ENCODE assay signal across 18 cellular contexts in the genomic region with DNA sequence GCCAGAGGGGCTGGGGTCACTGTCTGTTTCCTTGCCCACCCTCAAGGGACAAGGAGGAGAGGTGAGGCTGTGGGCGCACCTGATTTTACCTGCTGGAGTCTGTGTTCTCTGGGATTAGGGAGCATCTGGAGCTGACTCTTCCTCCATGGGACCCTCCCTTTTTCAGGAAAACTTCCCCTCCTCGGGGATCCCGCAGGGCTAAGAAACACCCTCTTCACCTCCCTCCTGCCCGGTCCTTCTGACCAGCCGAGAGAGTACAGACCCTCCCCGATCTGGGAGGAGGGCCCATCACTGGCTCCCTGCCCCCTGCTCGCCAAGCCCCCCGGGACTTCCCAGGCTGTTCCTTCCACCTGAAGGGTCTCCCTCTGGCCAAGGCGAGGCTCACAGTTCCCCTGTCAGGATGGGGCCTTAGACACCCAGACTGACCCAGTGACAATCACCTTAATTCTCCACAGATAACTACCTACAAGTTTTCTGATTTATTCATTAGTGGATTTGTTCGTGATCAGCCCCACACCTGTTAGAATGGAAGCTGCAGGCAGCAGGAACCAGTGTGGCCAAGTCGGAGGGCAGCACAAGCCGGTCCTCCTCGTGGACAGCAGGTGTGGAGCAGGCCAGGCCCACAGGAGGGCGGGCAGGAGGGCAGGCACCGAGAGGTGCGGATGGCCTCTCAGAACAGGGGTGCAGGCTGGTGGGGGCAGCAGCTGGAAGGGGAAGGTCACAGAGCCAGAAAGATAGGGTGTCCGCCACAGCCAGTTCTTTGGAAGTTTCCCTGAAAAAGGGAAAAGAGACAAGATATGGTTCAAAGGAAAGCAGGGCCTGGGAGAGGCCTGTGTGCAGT. TPM values are rescaled to one million over a fixed set of nuclear protein-coding genes. Genes with fewer than 3 reads are reported as not detected.
DNase-seq lines count a peak whose midpoint lies in the region; ATAC-seq and TF ChIP-seq lines count a peak whose summit lies in the region.
"Had no signal": no experiment of that assay in that cellular context is flagged by ENCODE, and none has a peak within 500 bp of the region (broad histone marks: within the 10 kb centered on the region; RNA-seq: fewer than 3 reads in every experiment).

No MANE protein-coding gene starts in this region.

- H3K27me3 Mint-ChIP-seq in activated CD4-positive, alpha-beta memory T cell treated with anti-CD3 and anti-CD28 coated beads for 36 hours: peaks cover 40% of the 10 kb centered on the region
- peaks cover 7% of the 10 kb centered on the region for H3K27me3 Mint-ChIP-seq in mesothelial cell of epicardium (ENCODE audit: low read depth)
- H3K27me3 Mint-ChIP-seq in naive thymus-derived CD8-positive, alpha-beta T cell: peaks cover 13 to 58% (median 35%) of the 10 kb centered on the region in 5 donors

- no peaks in the 10 kb centered on the region; the same call in 1 of the 2 replicates for H3K27me3 ChIP-seq in GM06990 (replicated peaks; ENCODE audit: control insufficient read depth, insufficient read depth, low read length)

- no peak overlapping the region for H3K4me3 ChIP-seq in GM06990 (replicated peaks; ENCODE audit: low read depth, low read length)
- H3K4me3 ChIP-seq: PC-9, prostate gland had no signal

- ATAC-seq in naive thymus-derived CD8-positive, alpha-beta T cell: no peak
- ATAC-seq: stimulated activated naive B cell treated with anti-CD40 and anti-IgM and Interleukin-4, amounts not matched to agents 10 μg/mL and 1 μg/mL and 100 μg/mL, for 72 hours had no signal

- H3K9me3 Mint-ChIP-seq in activated CD4-positive, alpha-beta memory T cell treated with anti-CD3 and anti-CD28 coated beads for 36 hours: no peaks in the 10 kb centered on the region
- no peaks in the 10 kb centered on the region for H3K9me3 Mint-ChIP-seq in mesothelial cell of epicardium
- peaks cover 0 to 7% (median 0%) of the 10 kb centered on the region in 9 donors for H3K9me3 Mint-ChIP-seq in naive thymus-derived CD8-positive, alpha-beta T cell
- H3K9me3 Mint-ChIP-seq: activated CD4-positive, alpha-beta T cell treated with anti-CD3 and anti-CD28 coated beads, Interleukin-2, amount 10 ng/mL, durations not matched to agents 7 days and 5 days; stimulated activated naive B cell treated with anti-CD40 and anti-IgM and Interleukin-4, amounts not matched to agents 10 μg/mL and 1 μg/mL and 100 μg/mL, for 72 hours had no signal

- peaks cover 7% of the 10 kb centered on the region for H3K4me1 Mint-ChIP-seq in activated CD4-positive, alpha-beta memory T cell treated with anti-CD3 and anti-CD28 coated beads for 36 hours (ENCODE audit: low read depth)
- peaks cover 54% of the 10 kb centered on the region for H3K4me1 Mint-ChIP-seq in mesothelial cell of epicardium
- peaks cover 13 to 21% (median 19%) of the 10 kb centered on the region in 4 donors for H3K4me1 Mint-ChIP-seq in naive thymus-derived CD8-positive, alpha-beta T cell

- H3K4me3 Mint-ChIP-seq in activated CD4-positive, alpha-beta memory T cell treated with anti-CD3 and anti-CD28 coated beads for 36 hours: peak overlapping the region; percentile 5
- peak overlapping the region; percentile 8 for H3K4me3 Mint-ChIP-seq in mesothelial cell of epicardium
- no peak overlapping the region for H3K4me3 Mint-ChIP-seq in naive thymus-derived CD8-positive, alpha-beta T cell
- H3K4me3 Mint-ChIP-seq: activated CD4-positive, alpha-beta T cell treated with anti-CD3 and anti-CD28 coated beads, Interleukin-2, amount 10 ng/mL, durations not matched to agents 7 days and 5 days; activated naive CD8-positive, alpha-beta T cell; stimulated activated naive B cell treated with anti-CD40 and anti-IgM and Interleukin-4, amounts not matched to agents 10 μg/mL and 1 μg/mL and 100 μg/mL, for 72 hours had no signal

- no peak overlapping the region for H3K27ac Mint-ChIP-seq in activated CD4-positive, alpha-beta memory T cell treated with anti-CD3 and anti-CD28 coated beads for 36 hours
- H3K27ac Mint-ChIP-seq in mesothelial cell of epicardium: peak overlapping the region; percentile 39
- H3K27ac Mint-ChIP-seq in naive thymus-derived CD8-positive, alpha-beta T cell: no peak overlapping the region
- H3K27ac Mint-ChIP-seq: activated CD4-positive, alpha-beta T cell treated with anti-CD3 and anti-CD28 coated beads, Interleukin-2, amount 10 ng/mL, durations not matched to agents 7 days and 5 days; activated naive CD8-positive, alpha-beta T cell; stimulated activated naive B cell treated with anti-CD40 and anti-IgM and Interleukin-4, amounts not matched to agents 10 μg/mL and 1 μg/mL and 100 μg/mL, for 72 hours had no signal

- TF ChIP-seq CTCF in 22Rv1 (IDR thresholded peaks at IDR 0.05): no peak
- TF ChIP-seq CTCF in GM06990 (IDR thresholded peaks at IDR 0.05; ENCODE audit: insufficient read depth, low read length, poor library complexity, severe bottlenecking): no peak
- no peak for TF ChIP-seq CTCF in mesothelial cell of epicardium (IDR thresholded peaks at IDR 0.05; ENCODE audit: unreplicated experiment)

- POLR2A ChIA-PET in activated CD4-positive, alpha-beta memory T cell treated with anti-CD3 and anti-CD28 coated beads for 36 hours (lab: Charles Lee): no interaction called here
- POLR2A ChIA-PET in naive thymus-derived CD8-positive, alpha-beta T cell (lab: Charles Lee): no interaction called here

- no peaks in the 10 kb centered on the region for H3K36me3 ChIP-seq in GM06990 (ENCODE audit: control insufficient read depth, insufficient read depth, low read length)
- H3K36me3 ChIP-seq: prostate gland had no signal

- intact Hi-C loops in activated CD4-positive, alpha-beta memory T cell treated with anti-CD3 and anti-CD28 coated beads for 36 hours (cut with micrococcal nuclease): no loop called here

- peak overlapping the region; percentile 62; the same call in 1 of the 2 replicates for H3K27ac ChIP-seq in 22Rv1
- H3K27ac ChIP-seq: C4-2B, PC-9, prostate gland had no signal

- H3K36me3 Mint-ChIP-seq in activated CD4-positive, alpha-beta memory T cell treated with anti-CD3 and anti-CD28 coated beads for 36 hours: peaks cover 1% of the 10 kb centered on the region
- H3K36me3 Mint-ChIP-seq in mesothelial cell of epicardium: peaks cover 4% of the 10 kb centered on the region
- no peaks in the 10 kb centered on the region for H3K36me3 Mint-ChIP-seq in naive thymus-derived CD8-positive, alpha-beta T cell
- H3K36me3 Mint-ChIP-seq: activated naive CD8-positive, alpha-beta T cell had no signal

- DNase-seq in GM06990 (ENCODE audit: extremely low read depth, insufficient read length) (peak; percentile 3), mesothelial cell of epicardium (ENCODE audit: low spot score in 2 of 2, unreplicated experiment in 2 of 2) (no peak), NOMO-1 treated with DMSO at 0.1 percent for 48 hours (lab: John Stamatoyannopoulos, UW; ENCODE audit: unreplicated experiment) (no peak), glomerular visceral epithelial cell (ENCODE audit: extremely low spot score) (no peak), HPDE6-E6E7 (ENCODE audit: extremely low spot score) (no peak)
- peak; percentile 7 for DNase-seq in activated CD4-positive, alpha-beta memory T cell treated with anti-CD3 and anti-CD28 coated beads for 36 hours
- DNase-seq in naive thymus-derived CD8-positive, alpha-beta T cell: no peak
- DNase-seq: activated CD4-positive, alpha-beta T cell treated with anti-CD3 and anti-CD28 coated beads, Interleukin-2, amount 10 ng/mL, durations not matched to agents 7 days and 5 days; midbrain; NCI-H1048; NCI-H2227 treated with DMSO at 0.1 percent for 48 hours; PC-9; stimulated activated CD4-positive, alpha-beta T cell treated with anti-CD3 and anti-CD28 coated beads, Interleukin-2, amount 100 ng/mL, for 48 hours; stimulated activated naive B cell treated with anti-CD40 and anti-IgM and Interleukin-4, amounts not matched to agents 10 μg/mL and 1 μg/mL and 100 μg/mL, for 72 hours had no signal

- CTCF ChIA-PET in activated CD4-positive, alpha-beta memory T cell treated with anti-CD3 and anti-CD28 coated beads for 36 hours (lab: Charles Lee): no interaction called here

RNA-seq across cellular contexts. Expression of a gene that starts 15.9 kb away (rescaled TPM):
- total RNA-seq in activated CD4-positive, alpha-beta memory T cell treated with anti-CD3 and anti-CD28 coated beads for 36 hours: not detected
- 303 to 325 TPM (median 313 TPM) in 3 replicates for total RNA-seq in mesothelial cell of epicardium
- total RNA-seq in naive thymus-derived CD8-positive, alpha-beta T cell: not detected
- under 1 TPM in 1 of 3 donors, not detected in 2; 0.29 TPM for polyA plus RNA-seq in naive thymus-derived CD8-positive, alpha-beta T cell
- total RNA-seq: activated CD4-positive, alpha-beta T cell treated with anti-CD3 and anti-CD28 coated beads, Interleukin-2, amount 10 ng/mL, durations not matched to agents 7 days and 5 days had no signal

RNA-seq across cellular contexts. Expression of a gene that starts 51.2 kb away (rescaled TPM):
- 100 to 1,000 TPM; 111 to 117 TPM for total RNA-seq in activated CD4-positive, alpha-beta memory T cell treated with anti-CD3 and anti-CD28 coated beads for 36 hours
- 69.3 to 73.1 TPM (median 69.8 TPM) in 3 replicates for total RNA-seq in mesothelial cell of epicardium
- total RNA-seq in naive thymus-derived CD8-positive, alpha-beta T cell: 10 to 100 TPM; 72.3 to 78.3 TPM
- polyA plus RNA-seq in naive thymus-derived CD8-positive, alpha-beta T cell: 10 to 100 TPM; 49.5 to 68.2 (median 60.5) TPM

RNA-seq across cellular contexts. Expression of a gene that starts 52.6 kb away (rescaled TPM):
- 10 to 100 TPM; 25.8 to 30.6 TPM for total RNA-seq in activated CD4-positive, alpha-beta memory T cell treated with anti-CD3 and anti-CD28 coated beads for 36 hours
- 44.7 to 49.8 TPM (median 47.0 TPM) in 3 replicates for total RNA-seq in mesothelial cell of epicardium
- total RNA-seq in naive thymus-derived CD8-positive, alpha-beta T cell: 10 to 100 TPM; 36.4 to 37.4 TPM
- 1 to 10 TPM in 2 of 3 donors, under 1 TPM in 1; 0.94 to 2.0 (median 1.1) TPM for polyA plus RNA-seq in naive thymus-derived CD8-positive, alpha-beta T cell

RNA-seq across cellular contexts. Expression of a gene that starts 58.5 kb away (rescaled TPM):
- 1 to 10 TPM; 5.8 to 6.0 TPM for total RNA-seq in activated CD4-positive, alpha-beta memory T cell treated with anti-CD3 and anti-CD28 coated beads for 36 hours
- 33.6 to 36.0 TPM (median 34.4 TPM) in 3 replicates for total RNA-seq in mesothelial cell of epicardium
- total RNA-seq in naive thymus-derived CD8-positive, alpha-beta T cell: under 1 TPM; 0.60 to 0.93 TPM
- under 1 TPM in 1 of 3 donors, not detected in 2; 0.19 TPM for polyA plus RNA-seq in naive thymus-derived CD8-positive, alpha-beta T cell

Comparison
In these comparisons a context has a peak if more than half of its experiments do, and no peak if none do; other contexts are left out.
1. DNase-seq: peak in GM06990 (single experiment) and activated CD4-positive, alpha-beta memory T cell treated with anti-CD3 and anti-CD28 coated beads for 36 hours (single experiment); none in mesothelial cell of epicardium (0 of 2), naive thymus-derived CD8-positive, alpha-beta T cell (0 of 10), NOMO-1 treated with DMSO at 0.1 percent for 48 hours (single experiment), glomerular visceral epithelial cell (single experiment) and HPDE6-E6E7 (single experiment).
2. H3K4me3 Mint-ChIP-seq: peak in activated CD4-positive, alpha-beta memory T cell treated with anti-CD3 and anti-CD28 coated beads for 36 hours (single experiment) and mesothelial cell of epicardium (single experiment); none in naive thymus-derived CD8-positive, alpha-beta T cell (0 of 10).
3. RNA of a gene that starts 15.9 kb away (total RNA-seq): 303 to 325 TPM in mesothelial cell of epicardium; not detected in activated CD4-positive, alpha-beta memory T cell treated with anti-CD3 and anti-CD28 coated beads for 36 hours and not detected in naive thymus-derived CD8-positive, alpha-beta T cell; every median in the first group is over 100 times any median in the second.